In genomic region chr5:85972539-85972938, GRCh38 we compare ENCODE assay signal across 8 cellular contexts.
"Had no signal": no experiment of that assay in that cellular context is flagged by ENCODE, and none has a peak within 500 bp of the region (broad histone marks: within the 10 kb centered on the region; RNA-seq: fewer than 3 reads in every experiment).

No MANE protein-coding gene starts in this region.

- DNase-seq: GDM1, GF-D8 had no signal

- H3K4me3 ChIP-seq: GM12878 had no signal

- FAIRE-seq: G401.6, GM12878, GM12891, GM12892, GM18507, GM19239 had no signal

- ATAC-seq: GM12878 had no signal
